26 cellular contexts compared by ENCODE assay signal in the genomic region with DNA sequence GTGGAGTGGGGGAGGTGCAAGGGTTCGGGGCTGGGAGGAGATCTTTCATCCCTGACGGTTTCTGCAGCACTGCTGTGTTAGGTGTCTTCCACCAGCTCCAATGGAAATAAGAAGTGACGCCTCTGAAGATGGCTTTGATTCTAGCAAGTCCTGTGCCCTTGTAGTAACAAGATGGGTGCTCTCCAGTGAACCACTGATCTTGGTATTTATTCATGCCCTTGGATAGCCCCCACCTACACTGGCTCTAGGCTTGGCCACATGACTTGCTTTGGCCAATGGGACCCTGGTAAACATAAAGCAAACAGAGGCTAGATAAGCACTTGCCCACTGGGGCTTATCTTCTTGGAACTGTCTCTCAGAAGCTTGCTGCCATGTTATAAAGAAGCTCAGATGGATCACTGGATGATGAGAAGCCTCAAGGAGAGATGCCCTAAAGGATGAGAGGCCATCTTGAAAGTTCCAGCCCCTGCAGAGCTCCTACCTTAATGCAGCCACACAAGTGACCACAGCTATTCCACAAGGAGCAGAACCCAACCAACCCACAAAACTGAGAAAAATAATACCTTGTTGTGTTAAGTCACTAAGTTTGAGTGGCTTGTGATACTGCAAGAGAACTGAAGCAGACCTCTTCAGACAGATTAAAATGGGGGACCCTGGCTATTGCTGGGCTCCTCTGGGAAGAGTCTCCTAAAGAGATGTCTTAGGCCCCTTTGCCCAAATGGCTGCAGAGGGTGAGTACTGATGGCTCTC.
"Had no signal": no experiment of that assay in that cellular context is flagged by ENCODE, and none has a peak within 500 bp of the region (broad histone marks: within the 10 kb centered on the region; RNA-seq: fewer than 3 reads in every experiment).

No MANE protein-coding gene starts in this region.

- H3K4me1 ChIP-seq: right atrium auricular region, right lobe of liver, stomach, testis, thyroid gland, transverse colon, upper lobe of left lung, vagina had no signal

- H3K27ac Mint-ChIP-seq: mesothelial cell of epicardium; naive thymus-derived CD4-positive, alpha-beta T cell; natural killer cell treated with Interleukin-12 subunit alpha and Interleukin-12 subunit beta and Interleukin-15 and Interleukin-18, amount 100 ng/mL, for 72 hours; progenitor cell of endocrine pancreas; stimulated activated naive B cell treated with anti-CD40 and anti-IgM and Interleukin-4, amounts not matched to agents 10 μg/mL and 1 μg/mL and 100 μg/mL, for 72 hours had no signal

- H3K36me3 ChIP-seq: left ventricle myocardium inferior, ovary, right atrium auricular region, right lobe of liver, stomach, thyroid gland, transverse colon, upper lobe of left lung, vagina had no signal

- DNase-seq: hypothalamus; islet precursor cell; left ventricle myocardium inferior; mesendoderm; mucosa of descending colon; naive thymus-derived CD4-positive, alpha-beta T cell; ovary; right lobe of liver; stimulated activated CD4-positive, alpha-beta T cell treated with anti-CD3 and anti-CD28 coated beads, Interleukin-12 subunit alpha, Interleukin-12 subunit beta, amount 100 ng/mL, for 4 hours; stimulated activated CD4-positive, alpha-beta T cell treated with anti-CD3 and anti-CD28 coated beads, Interleukin-15, amount 100 ng/mL, for 24 hours; stimulated activated CD4-positive, alpha-beta T cell treated with anti-CD3 and anti-CD28 coated beads, Interleukin-2, amount 100 ng/mL, for 24 hours; stimulated activated CD4-positive, alpha-beta T cell treated with anti-CD3 and anti-CD28 coated beads, Interleukin-4, amount 100 ng/mL, for 1 hour; stimulated activated naive B cell treated with anti-CD40 and anti-IgM and Interleukin-4, amounts not matched to agents 10 μg/mL and 1 μg/mL and 100 μg/mL, for 72 hours; stimulated activated naive CD8-positive, alpha-beta T cell treated with anti-CD3 and anti-CD28 coated beads, Interleukin-15, Interleukin-2, amounts not matched to agents 100 U/mL and 50 U/mL, for 24 hours; stomach; testis; thyroid gland; transverse colon; upper lobe of left lung had no signal

- H3K4me3 Mint-ChIP-seq: mesothelial cell of epicardium; naive thymus-derived CD4-positive, alpha-beta T cell; natural killer cell treated with Interleukin-12 subunit alpha and Interleukin-12 subunit beta and Interleukin-15 and Interleukin-18, amount 100 ng/mL, for 72 hours; stimulated activated naive B cell treated with anti-CD40 and anti-IgM and Interleukin-4, amounts not matched to agents 10 μg/mL and 1 μg/mL and 100 μg/mL, for 72 hours had no signal

- H3K9me3 Mint-ChIP-seq: natural killer cell treated with Interleukin-12 subunit alpha and Interleukin-12 subunit beta and Interleukin-15 and Interleukin-18, amount 100 ng/mL, for 72 hours; stimulated activated naive B cell treated with anti-CD40 and anti-IgM and Interleukin-4, amounts not matched to agents 10 μg/mL and 1 μg/mL and 100 μg/mL, for 72 hours had no signal

- H3K4me1 Mint-ChIP-seq: mesothelial cell of epicardium; naive thymus-derived CD4-positive, alpha-beta T cell; stimulated activated naive B cell treated with anti-CD40 and anti-IgM and Interleukin-4, amounts not matched to agents 10 μg/mL and 1 μg/mL and 100 μg/mL, for 72 hours had no signal

- H3K9me3 ChIP-seq: left ventricle myocardium inferior, mucosa of descending colon, ovary, right atrium auricular region, right lobe of liver, stomach, testis, thyroid gland, transverse colon, upper lobe of left lung, vagina had no signal

- H3K4me3 ChIP-seq: left ventricle myocardium inferior, lung, mucosa of descending colon, ovary, right atrium auricular region, right lobe of liver, skin epidermis, stomach, testis, thyroid gland, transverse colon, upper lobe of left lung, vagina had no signal

- H3K27ac ChIP-seq: left ventricle myocardium inferior, ovary, right atrium auricular region, right lobe of liver, skin epidermis, stomach, testis, thyroid gland, transverse colon, upper lobe of left lung, vagina had no signal

- H3K36me3 Mint-ChIP-seq: mesothelial cell of epicardium; natural killer cell treated with Interleukin-12 subunit alpha and Interleukin-12 subunit beta and Interleukin-15 and Interleukin-18, amount 100 ng/mL, for 72 hours; stimulated activated naive B cell treated with anti-CD40 and anti-IgM and Interleukin-4, amounts not matched to agents 10 μg/mL and 1 μg/mL and 100 μg/mL, for 72 hours had no signal

- H3K27me3 ChIP-seq: ovary, right atrium auricular region, right lobe of liver, stomach, testis, thyroid gland, transverse colon, upper lobe of left lung, vagina had no signal
